In genomic region chr6:37136821-37137200, GRCh38 we compare ENCODE assay signal across 12 cellular contexts. TPM values are rescaled to one million over a fixed set of nuclear protein-coding genes. Genes with fewer than 3 reads are reported as not detected.
DNase-seq lines count a peak whose midpoint lies in the region; ATAC-seq and TF ChIP-seq lines count a peak whose summit lies in the region.
"Had no signal": no experiment of that assay in that cellular context is flagged by ENCODE, and none has a peak within 500 bp of the region (broad histone marks: within the 10 kb centered on the region; RNA-seq: fewer than 3 reads in every experiment).

No MANE protein-coding gene starts in this region.

- no peaks in the 10 kb centered on the region for H3K9me3 Mint-ChIP-seq in central memory CD8-positive, alpha-beta T cell

- no peaks in the 10 kb centered on the region for H3K27me3 Mint-ChIP-seq in central memory CD8-positive, alpha-beta T cell

- peaks cover 48% of the 10 kb centered on the region for H3K4me1 Mint-ChIP-seq in central memory CD8-positive, alpha-beta T cell

- WGBS in mesodermal cell (ENCODE audit: insufficient coverage in 2 of 2), 2 experiments = 1 to 11% methylated on average over 3 to 6 of the region's 7 CpGs

- DNase-seq in right atrium auricular region (ENCODE audit: low spot score) (no peak), Right ventricle myocardium inferior (ENCODE audit: missing footprints) (no peak), Peyer's patch (no peak), mucosa of descending colon (no peak)
- DNase-seq in central memory CD8-positive, alpha-beta T cell (ENCODE audit: low spot score in 2 of 2) = no peak
- DNase-seq: activated effector memory CD4-positive, alpha-beta T cell treated with Interleukin-2 at 50 U/mL for 16 hours; NCI-H2029 had no signal

- H3K27me3 ChIP-seq in right atrium auricular region (no peaks in the 10 kb centered on the region), Peyer's patch (no peaks in the 10 kb centered on the region)
- H3K27me3 ChIP-seq: BE2C had no signal

- peak overlapping the region; percentile 83 for H3K27ac Mint-ChIP-seq in central memory CD8-positive, alpha-beta T cell (ENCODE audit: low read depth)

- H3K9me3 ChIP-seq in right atrium auricular region (no peaks in the 10 kb centered on the region), mesodermal cell (ENCODE audit: control insufficient read depth, low read length) (no peaks in the 10 kb centered on the region), Peyer's patch (no peaks in the 10 kb centered on the region), mucosa of descending colon (no peaks in the 10 kb centered on the region)
- H3K9me3 ChIP-seq: BE2C had no signal

- ATAC-seq in Right ventricle myocardium inferior = no peak
- no peak for ATAC-seq in central memory CD8-positive, alpha-beta T cell (replicated peaks; ENCODE audit: extremely low read depth, poor library complexity, severe bottlenecking)
- no peak for ATAC-seq in HG03139 (IDR thresholded peaks at IDR 0.05; ENCODE audit: unreplicated experiment)
- no peak for ATAC-seq in GM19452 (IDR thresholded peaks at IDR 0.05; ENCODE audit: unreplicated experiment)
- no peak for ATAC-seq in mucosa of descending colon

- no peak for TF ChIP-seq POLR2A in Peyer's patch (IDR thresholded peaks at IDR 0.05)

- H3K27ac ChIP-seq in right atrium auricular region = peak overlapping the region; percentile 22 to 56
- H3K27ac ChIP-seq in mesodermal cell (ENCODE audit: low read depth, low read length, severe bottlenecking) = peak overlapping the region; percentile 99
- peak overlapping the region in 1 of 4 donors; percentile 85 for H3K27ac ChIP-seq in Peyer's patch

- TF ChIP-seq CTCF in right atrium auricular region (IDR thresholded peaks at IDR 0.05) = no peak
- TF ChIP-seq CTCF in Peyer's patch (IDR thresholded peaks at IDR 0.05) = no peak
- TF ChIP-seq CTCF in mucosa of descending colon (IDR thresholded peaks at IDR 0.05) = no peak

- H3K4me1 ChIP-seq in right atrium auricular region (peaks cover 0 to 33% of the 10 kb centered on the region in 2 donors), mesodermal cell (ENCODE audit: control insufficient read depth, insufficient read depth, low read length, poor library complexity, severe bottlenecking) (peaks cover 58% of the 10 kb centered on the region), Peyer's patch (peaks cover 0 to 48% (median 3%) of the 10 kb centered on the region in 4 donors), mucosa of descending colon (ENCODE audit: low read depth) (peaks cover 27% of the 10 kb centered on the region)

- H3K4me3 Mint-ChIP-seq in central memory CD8-positive, alpha-beta T cell = peak overlapping the region; percentile 45

- peaks cover 6% of the 10 kb centered on the region for H3K36me3 Mint-ChIP-seq in central memory CD8-positive, alpha-beta T cell (ENCODE audit: insufficient read depth)

- H3K4me3 ChIP-seq in right atrium auricular region = no peak overlapping the region
- peak overlapping the region; percentile 45 for H3K4me3 ChIP-seq in mesodermal cell (ENCODE audit: extremely low read depth, insufficient read depth, low read length, poor library complexity, severe bottlenecking)
- H3K4me3 ChIP-seq in Peyer's patch = no peak overlapping the region
- H3K4me3 ChIP-seq in mucosa of descending colon = no peak overlapping the region
- H3K4me3 ChIP-seq: lung had no signal

- H3K36me3 ChIP-seq in right atrium auricular region = no peaks in the 10 kb centered on the region
- no peaks in the 10 kb centered on the region for H3K36me3 ChIP-seq in mesodermal cell (ENCODE audit: control insufficient read depth, insufficient read depth, low read length)
- no peaks in the 10 kb centered on the region for H3K36me3 ChIP-seq in Peyer's patch
- H3K36me3 ChIP-seq in mucosa of descending colon (ENCODE audit: low read depth) = no peaks in the 10 kb centered on the region
- H3K36me3 ChIP-seq: BE2C had no signal

- intact Hi-C loops in Right ventricle myocardium inferior (cut with DNase I) = no loop called here
- intact Hi-C loops in mucosa of descending colon (cut with DNase I, micrococcal nuclease) = no loop called here

RNA-seq across cellular contexts. Expression of gene PIM1, which starts 33.1 kb away (rescaled TPM):
- 10 to 100 TPM; 28.0 to 46.2 TPM for total RNA-seq in right atrium auricular region
- 27.8 TPM for total RNA-seq in Right ventricle myocardium inferior
- 44.5 TPM for polyA plus RNA-seq in mesodermal cell (2013, experiment 1 of 2)
- polyA plus RNA-seq in mesodermal cell (2013, experiment 2 of 2) = 33.2 TPM
- 10 to 100 TPM; 36.6 to 78.4 (median 49.2) TPM for total RNA-seq in Peyer's patch
- total RNA-seq in mucosa of descending colon = 10 to 100 TPM; 36.9 to 84.1 (median 56.0) TPM
